ENCODE assay signal across 27 cellular contexts in the genomic region with DNA sequence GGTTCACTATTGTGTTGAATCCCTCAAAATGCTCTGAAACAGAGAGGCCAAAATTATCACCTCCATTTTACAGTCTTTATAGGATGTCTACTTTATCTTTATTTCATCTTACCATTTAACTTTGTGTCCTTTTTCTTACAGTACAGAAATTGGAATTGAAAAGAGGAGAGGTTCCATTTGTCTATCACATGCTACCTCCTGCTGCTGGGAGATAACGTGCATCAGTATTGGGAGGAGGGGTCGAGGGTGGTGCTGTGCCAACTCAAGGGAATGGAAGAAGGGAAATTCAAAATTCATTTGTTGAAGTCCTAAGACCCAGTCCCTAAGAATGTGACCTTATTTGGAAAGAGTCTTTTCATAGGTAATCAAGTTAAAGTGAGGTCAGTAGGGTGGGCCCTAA.
"Had no signal": no experiment of that assay in that cellular context is flagged by ENCODE, and none has a peak within 500 bp of the region (broad histone marks: within the 10 kb centered on the region; RNA-seq: fewer than 3 reads in every experiment).

No MANE protein-coding gene starts in this region.

- H3K27ac ChIP-seq: ascending aorta, brain microvascular endothelial cell, coronary artery, dorsolateral prefrontal cortex, esophagus squamous epithelium had no signal

- H3K27me3 ChIP-seq: ascending aorta, brain microvascular endothelial cell, esophagus squamous epithelium had no signal

- FAIRE-seq: bronchial epithelial cell, frontal cortex, TTC549 had no signal

- H3K36me3 ChIP-seq: ascending aorta, brain microvascular endothelial cell, esophagus squamous epithelium had no signal

- ATAC-seq: activated CD4-positive, alpha-beta T cell treated with anti-CD3 and anti-CD28 coated beads for 36 hours; activated CD8-positive, alpha-beta memory T cell treated with anti-CD3 and anti-CD28 coated beads, Interleukin-2, amount 10 ng/mL, durations not matched to agents 7 days and 5 days; activated CD8-positive, alpha-beta T cell treated with anti-CD3 and anti-CD28 coated beads, Interleukin-2, amount 10 ng/mL, durations not matched to agents 7 days and 5 days; activated naive CD4-positive, alpha-beta T cell treated with anti-CD3 and anti-CD28 coated beads, Interleukin-2, amount 50 U/mL, for 72 hours had no signal

- DNase-seq: activated CD4-positive, alpha-beta memory T cell treated with anti-CD3 and anti-CD28 coated beads for 36 hours; activated CD4-positive, alpha-beta T cell treated with anti-CD3 and anti-CD28 coated beads for 36 hours; activated CD4-positive, alpha-beta T cell treated with anti-CD3 and anti-CD28 coated beads, Interleukin-2, amount 10 ng/mL, durations not matched to agents 24 days and 14 days; activated CD4-positive, CD25-positive, alpha-beta regulatory T cell; activated CD4-positive, CD25-positive, alpha-beta regulatory T cell treated with anti-CD3 and anti-CD28 coated beads, Interleukin-2, amount 50 U/mL, for 72 hours; activated CD8-positive, alpha-beta memory T cell treated with anti-CD3 and anti-CD28 coated beads, Interleukin-2, amount 10 ng/mL, durations not matched to agents 7 days and 5 days; activated CD8-positive, alpha-beta memory T cell treated with anti-CD3 and anti-CD28 coated beads, Interleukin-2, amount 50 U/mL, for 4 hours; activated CD8-positive, alpha-beta T cell treated with anti-CD3 and anti-CD28 coated beads, Interleukin-2, amount 10 ng/mL, durations not matched to agents 7 days and 5 days; activated gamma-delta T cell; activated naive CD4-positive, alpha-beta T cell; activated naive CD4-positive, alpha-beta T cell treated with anti-CD3 and anti-CD28 coated beads, Interleukin-2, amount 10 ng/mL, durations not matched to agents 7 days and 5 days; activated naive CD8-positive, alpha-beta T cell treated with anti-CD3 and anti-CD28 coated beads, Interleukin-2, amount 10 ng/mL, durations not matched to agents 7 days and 5 days; activated T-cell treated with anti-CD3 and anti-CD28 coated beads, Interleukin-2, amount 50 U/mL, for 1 hour; activated T-cell treated with anti-CD3 and anti-CD28 coated beads, Interleukin-2, amount 50 U/mL, for 48 hours; dorsolateral prefrontal cortex; effector memory CD4-positive, alpha-beta T cell; endodermal cell; esophagus squamous epithelium; head of caudate nucleus; T-helper 2 cell had no signal

- H3K4me3 ChIP-seq: ascending aorta, coronary artery, dorsolateral prefrontal cortex, esophagus squamous epithelium had no signal
